1 cellular context compared by ENCODE assay signal in genomic region chr13:78999494-78999893, GRCh38.
TF ChIP-seq lines count a peak whose summit lies in the region.

No MANE protein-coding gene starts in this region.

TF ChIP-seq in GM12878, 131 proteins besides CTCF, POLR2A, EP300 and RAD21 (continued from another document):
- TF ChIP-seq CUX1 (IDR thresholded peaks at IDR 0.05; ENCODE audit: insufficient replicate concordance, low read depth, low read length) (no peak), IKZF2 (IDR thresholded peaks at IDR 0.05) (peak; percentile 78 to 81), CREM (IDR thresholded peaks at IDR 0.05; ENCODE audit: low read depth) (peak; percentile 73), FOXM1 (IDR thresholded peaks at IDR 0.05; ENCODE audit: low read depth, low read length) (peak; percentile 33; the same call in 1 of the 2 replicates), ATF7 (IDR thresholded peaks at IDR 0.05; ENCODE audit: low read depth) (peak; percentile 73), KAT2A (conservative IDR thresholded peaks at IDR 0.05; ENCODE audit: control insufficient read depth, low read depth, low read length) (no peak), BMI1 (IDR thresholded peaks at IDR 0.05; ENCODE audit: borderline replicate concordance) (0 out of 2 replicates have a peak, but pooled peaks have one; percentile 49), IKZF1 (conservative IDR thresholded peaks at IDR 0.05) (peak; percentile 71), BACH1 (IDR thresholded peaks at IDR 0.05; ENCODE audit: borderline replicate concordance) (peak; percentile 25; the same call in 1 of the 2 replicates), RELB (IDR thresholded peaks at IDR 0.05; ENCODE audit: low read depth) (peak; percentile 79; the same call in 1 of the 2 replicates), JUNB (IDR thresholded peaks at IDR 0.05) (peak; percentile 47), BHLHE40 (IDR thresholded peaks at IDR 0.05; ENCODE audit: borderline replicate concordance in 1 of 2, low read depth in 2 of 2, low read length in 1 of 2) (peak in 1 of 2 experiments; percentile 46; a peak in 1 of 4 replicates), NR2F1 (conservative IDR thresholded peaks at IDR 0.05) (0 out of 2 replicates have a peak, but pooled peaks have one; percentile 20), ATF2 (IDR thresholded peaks at IDR 0.05; ENCODE audit: low read length) (peak; percentile 35; the same call in 1 of the 2 replicates), CREB1 (IDR thresholded peaks at IDR 0.05; ENCODE audit: low read depth) (peak; percentile 43; the same call in 1 of the 2 replicates), NBN (IDR thresholded peaks at IDR 0.05) (0 out of 2 replicates have a peak, but pooled peaks have one; percentile 25), MTA2 (IDR thresholded peaks at IDR 0.05; ENCODE audit: low read depth) (peak; percentile 94)
- TF ChIP-seq, protein P1, sequence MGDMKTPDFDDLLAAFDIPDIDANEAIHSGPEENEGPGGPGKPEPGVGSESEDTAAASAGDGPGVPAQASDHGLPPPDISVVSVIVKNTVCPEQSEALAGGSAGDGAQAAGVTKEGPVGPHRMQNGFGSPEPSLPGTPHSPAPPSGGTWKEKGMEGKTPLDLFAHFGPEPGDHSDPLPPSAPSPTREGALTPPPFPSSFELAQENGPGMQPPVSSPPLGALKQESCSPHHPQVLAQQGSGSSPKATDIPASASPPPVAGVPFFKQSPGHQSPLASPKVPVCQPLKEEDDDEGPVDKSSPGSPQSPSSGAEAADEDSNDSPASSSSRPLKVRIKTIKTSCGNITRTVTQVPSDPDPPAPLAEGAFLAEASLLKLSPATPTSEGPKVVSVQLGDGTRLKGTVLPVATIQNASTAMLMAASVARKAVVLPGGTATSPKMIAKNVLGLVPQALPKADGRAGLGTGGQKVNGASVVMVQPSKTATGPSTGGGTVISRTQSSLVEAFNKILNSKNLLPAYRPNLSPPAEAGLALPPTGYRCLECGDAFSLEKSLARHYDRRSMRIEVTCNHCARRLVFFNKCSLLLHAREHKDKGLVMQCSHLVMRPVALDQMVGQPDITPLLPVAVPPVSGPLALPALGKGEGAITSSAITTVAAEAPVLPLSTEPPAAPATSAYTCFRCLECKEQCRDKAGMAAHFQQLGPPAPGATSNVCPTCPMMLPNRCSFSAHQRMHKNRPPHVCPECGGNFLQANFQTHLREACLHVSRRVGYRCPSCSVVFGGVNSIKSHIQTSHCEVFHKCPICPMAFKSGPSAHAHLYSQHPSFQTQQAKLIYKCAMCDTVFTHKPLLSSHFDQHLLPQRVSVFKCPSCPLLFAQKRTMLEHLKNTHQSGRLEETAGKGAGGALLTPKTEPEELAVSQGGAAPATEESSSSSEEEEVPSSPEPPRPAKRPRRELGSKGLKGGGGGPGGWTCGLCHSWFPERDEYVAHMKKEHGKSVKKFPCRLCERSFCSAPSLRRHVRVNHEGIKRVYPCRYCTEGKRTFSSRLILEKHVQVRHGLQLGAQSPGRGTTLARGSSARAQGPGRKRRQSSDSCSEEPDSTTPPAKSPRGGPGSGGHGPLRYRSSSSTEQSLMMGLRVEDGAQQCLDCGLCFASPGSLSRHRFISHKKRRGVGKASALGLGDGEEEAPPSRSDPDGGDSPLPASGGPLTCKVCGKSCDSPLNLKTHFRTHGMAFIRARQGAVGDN (IDR thresholded peaks at IDR 0.05): peak; percentile 82; the same call in 1 of the 2 replicates
